ENCODE assay signal across 10 cellular contexts in the genomic region with DNA sequence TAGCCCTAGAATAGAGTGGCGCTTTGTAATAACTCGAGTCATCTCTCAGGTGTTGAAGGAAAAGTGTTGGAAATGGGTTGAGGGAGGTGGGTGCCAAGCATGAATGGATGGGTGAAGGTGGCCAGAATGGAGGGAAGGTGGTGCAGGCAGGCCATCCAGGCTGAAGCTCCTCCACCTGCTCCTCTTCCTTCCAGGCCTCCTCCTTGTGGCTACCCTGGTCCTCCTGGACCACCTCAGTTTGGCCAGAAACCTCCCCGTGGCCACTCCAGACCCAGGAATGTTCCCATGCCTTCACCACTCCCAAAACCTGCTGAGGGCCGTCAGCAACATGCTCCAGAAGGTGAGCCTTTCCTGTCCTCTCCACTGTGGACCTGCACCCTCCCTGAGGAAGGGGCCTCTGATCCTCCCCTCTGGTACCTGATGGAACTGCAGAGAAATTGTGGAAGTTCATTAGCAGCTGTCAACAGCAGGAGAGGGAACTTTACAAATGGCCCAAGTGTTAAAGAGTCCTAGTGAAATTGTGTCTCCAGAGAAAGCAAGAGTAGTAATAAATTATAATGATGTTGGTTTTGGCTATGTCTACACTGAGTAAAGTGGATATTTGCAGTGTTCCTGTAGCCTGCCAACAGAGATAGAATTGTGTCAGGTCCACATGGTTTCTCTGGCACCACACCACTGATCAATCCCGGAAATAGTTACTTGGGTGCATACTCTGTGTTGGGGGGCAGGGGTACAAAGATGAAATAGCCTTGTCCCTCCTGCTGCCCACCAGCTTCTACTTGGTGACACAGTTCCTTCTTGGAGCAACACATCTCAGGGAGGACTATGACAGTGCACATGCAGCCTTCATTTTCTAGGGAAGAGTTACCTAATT. TPM values are rescaled to one million over a fixed set of nuclear protein-coding genes. Genes with fewer than 3 reads are reported as not detected.
DNase-seq lines count a peak whose midpoint lies in the region; ATAC-seq and TF ChIP-seq lines count a peak whose summit lies in the region.
"Had no signal": no experiment of that assay in that cellular context is flagged by ENCODE, and none has a peak within 500 bp of the region (broad histone marks: within the 10 kb centered on the region; RNA-seq: fewer than 3 reads in every experiment).

No MANE protein-coding gene starts in this region.

- peaks cover 6 to 9% of the 10 kb centered on the region in 2 donors for H3K4me1 ChIP-seq in naive thymus-derived CD4-positive, alpha-beta T cell (ENCODE audit: control insufficient read depth in 2 of 2, insufficient read depth in 2 of 2, low read length in 2 of 2)

- H3K36me3 ChIP-seq in naive thymus-derived CD4-positive, alpha-beta T cell (ENCODE audit: control insufficient read depth in 2 of 3, insufficient read depth in 3 of 3, low read length in 3 of 3), result no peaks in the 10 kb centered on the region

- peaks cover 0 to 15% (median 4%) of the 10 kb centered on the region in 5 donors for H3K27me3 Mint-ChIP-seq in naive thymus-derived CD4-positive, alpha-beta T cell

- DNase-seq in NOMO-1 treated with DMSO at 0.1 percent for 48 hours (lab: John Stamatoyannopoulos, UW; ENCODE audit: unreplicated experiment) (peak; percentile 28), NOMO-1 treated with dmso at 0.1 percent for 144 hours (lab: John Stamatoyannopoulos, UW; ENCODE audit: unreplicated experiment) (no peak), HFF-Myc (ENCODE audit: extremely low read depth, low read depth) (no peak), astrocyte of the cerebellum (ENCODE audit: low read depth) (no peak), germinal center (ENCODE audit: low spot score) (no peak), NCI-H146 (lab: John Stamatoyannopoulos, UW) (no peak)
- DNase-seq in naive thymus-derived CD4-positive, alpha-beta T cell, result no peak
- DNase-seq: NCI-H1105 had no signal

- H3K4me3 ChIP-seq in HFF-Myc (replicated peaks; ENCODE audit: low read depth, low read length) (peak overlapping the region; percentile 74), astrocyte of the cerebellum (ENCODE audit: low read depth, low read length) (no peak overlapping the region)
- H3K4me3 ChIP-seq in naive thymus-derived CD4-positive, alpha-beta T cell (ENCODE audit: low read length), result no peak overlapping the region

- no peak for ATAC-seq in naive thymus-derived CD4-positive, alpha-beta T cell
- no peak for ATAC-seq in GM18861 (IDR thresholded peaks at IDR 0.05; ENCODE audit: unreplicated experiment)

- POLR2A ChIA-PET in naive thymus-derived CD4-positive, alpha-beta T cell (lab: Charles Lee), result no interaction called here

- H3K27ac ChIP-seq in naive thymus-derived CD4-positive, alpha-beta T cell (ENCODE audit: low read depth, low read length), result no peak overlapping the region
- H3K27ac ChIP-seq: skin epidermis had no signal

- peak overlapping the region; percentile 18 to 87 (median 78) for H3K4me3 Mint-ChIP-seq in naive thymus-derived CD4-positive, alpha-beta T cell

- peak overlapping the region in 3 of 9 donors; percentile 17 to 44 (median 19) for H3K27ac Mint-ChIP-seq in naive thymus-derived CD4-positive, alpha-beta T cell

- H3K9me3 Mint-ChIP-seq in naive thymus-derived CD4-positive, alpha-beta T cell, result no peaks in the 10 kb centered on the region

- H3K27me3 ChIP-seq in naive thymus-derived CD4-positive, alpha-beta T cell (ENCODE audit: control insufficient read depth in 2 of 2, insufficient read depth in 2 of 2, low read length in 2 of 2), result no peaks in the 10 kb centered on the region

- no peaks in the 10 kb centered on the region for H3K36me3 Mint-ChIP-seq in naive thymus-derived CD4-positive, alpha-beta T cell

- in situ Hi-C loops in astrocyte of the cerebellum (cut with HindIII; ENCODE audit: low sequenced_read_pairs), result loop anchor here (5.0 kb wide), 1 partner anchor 98 kb away; no protein-coding TSS in a partner anchor

- H3K9me3 ChIP-seq in naive thymus-derived CD4-positive, alpha-beta T cell (ENCODE audit: control insufficient read depth in 2 of 3, low read length in 3 of 3), result no peaks in the 10 kb centered on the region

- H3K4me1 Mint-ChIP-seq in naive thymus-derived CD4-positive, alpha-beta T cell, result peaks cover 6 to 33% (median 15%) of the 10 kb centered on the region in 7 donors

- CTCF ChIA-PET in naive thymus-derived CD4-positive, alpha-beta T cell (lab: Charles Lee), result no interaction called here

- TF ChIP-seq CTCF in HFF-Myc (IDR thresholded peaks at IDR 0.05; ENCODE audit: low read depth, low read length, missing control alignments) (no peak), astrocyte of the cerebellum (IDR thresholded peaks at IDR 0.05; ENCODE audit: low read depth, low read length, missing control alignments) (peak; percentile 31)

- intact Hi-C loops in naive thymus-derived CD4-positive, alpha-beta T cell (cut with micrococcal nuclease), result loop anchor here (2.0 to 10.0 kb wide), 6 partner anchors 103 to 577 kb away; a partner anchor contains a TSS

RNA-seq across cellular contexts. Expression of a gene that starts 1.6 kb away (rescaled TPM):
- total RNA-seq in naive thymus-derived CD4-positive, alpha-beta T cell, result 1 to 10 TPM in 3 of 5 experiments, under 1 TPM in 2; 0.40 to 1.8 (median 1.3) TPM
- polyA plus RNA-seq in naive thymus-derived CD4-positive, alpha-beta T cell, result under 1 TPM; 0.17 to 0.24 TPM
